ENCODE assay signal across 1 cellular context in the genomic region with DNA sequence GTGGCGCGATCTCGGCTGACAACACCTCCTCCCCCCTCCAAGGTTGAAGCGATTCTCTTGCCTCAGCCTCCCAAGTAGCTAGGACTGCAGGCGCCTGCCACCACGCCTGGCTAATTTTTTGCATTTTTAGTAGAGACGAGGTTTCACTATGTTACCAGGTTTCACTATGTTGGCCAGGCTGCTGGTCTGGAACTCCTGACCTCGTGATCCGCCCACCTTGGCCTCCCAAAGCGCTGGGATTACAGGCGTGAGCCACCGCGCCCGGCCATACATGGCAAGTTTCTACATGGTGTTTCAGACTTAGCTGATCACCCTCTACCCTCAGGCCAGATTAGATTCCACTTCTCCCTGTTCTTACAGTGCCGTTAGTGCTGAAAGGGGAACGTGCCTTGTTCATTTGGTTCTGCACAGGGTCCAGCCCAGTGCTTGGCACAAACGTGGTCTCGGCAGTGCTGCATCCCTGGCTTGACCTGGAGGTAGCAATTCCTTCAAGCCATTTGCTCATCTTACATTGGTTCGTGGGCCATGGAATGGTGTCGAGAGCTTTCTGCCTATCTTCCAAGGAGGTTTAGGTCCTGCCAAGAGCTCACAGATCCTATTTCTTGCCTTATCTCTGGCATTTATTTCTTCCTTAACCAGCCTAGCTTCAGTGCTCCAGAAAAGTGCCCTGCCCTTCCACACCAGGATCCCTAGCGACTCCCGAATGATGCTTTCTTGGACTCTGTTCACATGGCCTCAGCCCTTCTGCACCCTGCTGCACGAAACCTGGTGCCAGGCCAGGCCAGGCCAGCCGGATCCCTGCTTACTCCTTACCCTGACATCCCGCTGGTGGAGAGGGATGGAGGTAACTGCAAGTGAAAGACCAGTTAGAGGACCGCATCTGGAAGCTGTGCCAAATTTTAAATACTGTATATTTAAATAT.
TF ChIP-seq lines count a peak whose summit lies in the region.

No MANE protein-coding gene starts in this region.

TF ChIP-seq in GM23338, 12 proteins besides CTCF, POLR2A, EP300 and RAD21 (continued from another document):
- TF ChIP-seq, protein P1, sequence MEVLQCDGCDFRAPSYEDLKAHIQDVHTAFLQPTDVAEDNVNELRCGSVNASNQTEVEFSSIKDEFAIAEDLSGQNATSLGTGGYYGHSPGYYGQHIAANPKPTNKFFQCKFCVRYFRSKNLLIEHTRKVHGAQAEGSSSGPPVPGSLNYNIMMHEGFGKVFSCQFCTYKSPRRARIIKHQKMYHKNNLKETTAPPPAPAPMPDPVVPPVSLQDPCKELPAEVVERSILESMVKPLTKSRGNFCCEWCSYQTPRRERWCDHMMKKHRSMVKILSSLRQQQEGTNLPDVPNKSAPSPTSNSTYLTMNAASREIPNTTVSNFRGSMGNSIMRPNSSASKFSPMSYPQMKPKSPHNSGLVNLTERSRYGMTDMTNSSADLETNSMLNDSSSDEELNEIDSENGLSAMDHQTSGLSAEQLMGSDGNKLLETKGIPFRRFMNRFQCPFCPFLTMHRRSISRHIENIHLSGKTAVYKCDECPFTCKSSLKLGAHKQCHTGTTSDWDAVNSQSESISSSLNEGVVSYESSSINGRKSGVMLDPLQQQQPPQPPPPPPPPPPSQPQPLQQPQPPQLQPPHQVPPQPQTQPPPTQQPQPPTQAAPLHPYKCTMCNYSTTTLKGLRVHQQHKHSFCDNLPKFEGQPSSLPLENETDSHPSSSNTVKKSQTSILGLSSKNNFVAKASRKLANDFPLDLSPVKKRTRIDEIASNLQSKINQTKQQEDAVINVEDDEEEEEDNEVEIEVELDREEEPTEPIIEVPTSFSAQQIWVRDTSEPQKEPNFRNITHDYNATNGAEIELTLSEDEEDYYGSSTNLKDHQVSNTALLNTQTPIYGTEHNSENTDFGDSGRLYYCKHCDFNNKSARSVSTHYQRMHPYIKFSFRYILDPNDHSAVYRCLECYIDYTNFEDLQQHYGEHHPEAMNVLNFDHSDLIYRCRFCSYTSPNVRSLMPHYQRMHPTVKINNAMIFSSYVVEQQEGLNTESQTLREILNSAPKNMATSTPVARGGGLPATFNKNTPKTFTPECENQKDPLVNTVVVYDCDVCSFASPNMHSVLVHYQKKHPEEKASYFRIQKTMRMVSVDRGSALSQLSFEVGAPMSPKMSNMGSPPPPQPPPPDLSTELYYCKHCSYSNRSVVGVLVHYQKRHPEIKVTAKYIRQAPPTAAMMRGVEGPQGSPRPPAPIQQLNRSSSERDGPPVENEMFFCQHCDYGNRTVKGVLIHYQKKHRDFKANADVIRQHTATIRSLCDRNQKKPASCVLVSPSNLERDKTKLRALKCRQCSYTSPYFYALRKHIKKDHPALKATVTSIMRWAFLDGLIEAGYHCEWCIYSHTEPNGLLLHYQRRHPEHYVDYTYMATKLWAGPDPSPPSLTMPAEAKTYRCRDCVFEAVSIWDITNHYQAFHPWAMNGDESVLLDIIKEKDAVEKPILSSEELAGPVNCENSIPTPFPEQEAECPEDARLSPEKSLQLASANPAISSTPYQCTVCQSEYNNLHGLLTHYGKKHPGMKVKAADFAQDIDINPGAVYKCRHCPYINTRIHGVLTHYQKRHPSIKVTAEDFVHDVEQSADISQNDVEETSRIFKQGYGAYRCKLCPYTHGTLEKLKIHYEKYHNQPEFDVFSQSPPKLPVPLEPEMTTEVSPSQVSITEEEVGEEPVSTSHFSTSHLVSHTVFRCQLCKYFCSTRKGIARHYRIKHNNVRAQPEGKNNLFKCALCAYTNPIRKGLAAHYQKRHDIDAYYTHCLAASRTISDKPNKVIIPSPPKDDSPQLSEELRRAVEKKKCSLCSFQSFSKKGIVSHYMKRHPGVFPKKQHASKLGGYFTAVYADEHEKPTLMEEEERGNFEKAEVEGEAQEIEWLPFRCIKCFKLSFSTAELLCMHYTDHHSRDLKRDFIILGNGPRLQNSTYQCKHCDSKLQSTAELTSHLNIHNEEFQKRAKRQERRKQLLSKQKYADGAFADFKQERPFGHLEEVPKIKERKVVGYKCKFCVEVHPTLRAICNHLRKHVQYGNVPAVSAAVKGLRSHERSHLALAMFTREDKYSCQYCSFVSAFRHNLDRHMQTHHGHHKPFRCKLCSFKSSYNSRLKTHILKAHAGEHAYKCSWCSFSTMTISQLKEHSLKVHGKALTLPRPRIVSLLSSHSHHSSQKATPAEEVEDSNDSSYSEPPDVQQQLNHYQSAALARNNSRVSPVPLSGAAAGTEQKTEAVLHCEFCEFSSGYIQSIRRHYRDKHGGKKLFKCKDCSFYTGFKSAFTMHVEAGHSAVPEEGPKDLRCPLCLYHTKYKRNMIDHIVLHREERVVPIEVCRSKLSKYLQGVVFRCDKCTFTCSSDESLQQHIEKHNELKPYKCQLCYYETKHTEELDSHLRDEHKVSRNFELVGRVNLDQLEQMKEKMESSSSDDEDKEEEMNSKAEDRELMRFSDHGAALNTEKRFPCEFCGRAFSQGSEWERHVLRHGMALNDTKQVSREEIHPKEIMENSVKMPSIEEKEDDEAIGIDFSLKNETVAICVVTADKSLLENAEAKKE (CRISPR knock-in tag; IDR thresholded peaks at IDR 0.05): no peak
